In genomic region chr22:42075277-42075676, GRCh38 we compare ENCODE assay signal across 11 cellular contexts. TPM values are rescaled to one million over a fixed set of nuclear protein-coding genes. Genes with fewer than 3 reads are reported as not detected.
A peak's percentile ranks its signal among the peaks of the same experiment; 100 is the strongest.
DNase-seq lines count a peak whose midpoint lies in the region; TF ChIP-seq lines count a peak whose summit lies in the region.
"Had no signal": no experiment of that assay in that cellular context is flagged by ENCODE, and none has a peak within 500 bp of the region (broad histone marks: within the 10 kb centered on the region; RNA-seq: fewer than 3 reads in every experiment).

No MANE protein-coding gene starts in this region.

- no peaks in the 10 kb centered on the region for H3K9me3 Mint-ChIP-seq in CD8-positive, alpha-beta memory T cell
- H3K9me3 Mint-ChIP-seq in activated CD4-positive, alpha-beta memory T cell treated with anti-CD3 and anti-CD28 coated beads, Interleukin-2, amount 10 ng/mL, durations not matched to agents 7 days and 5 days = no peaks in the 10 kb centered on the region
- H3K9me3 Mint-ChIP-seq in glutamatergic neuron (ENCODE audit: unreplicated experiment) = peaks cover 8% of the 10 kb centered on the region

- no peak overlapping the region for H3K4me3 ChIP-seq in CD8-positive, alpha-beta memory T cell (ENCODE audit: low read length)
- peak overlapping the region; percentile 50 for H3K4me3 ChIP-seq in smooth muscle cell

- H3F3A ChIP-seq in smooth muscle cell (ENCODE audit: low read depth) = peaks cover 6% of the 10 kb centered on the region

- DNase-seq in CD8-positive, alpha-beta memory T cell = no peak
- DNase-seq in activated CD4-positive, alpha-beta memory T cell treated with anti-CD3 and anti-CD28 coated beads, Interleukin-2, amount 10 ng/mL, durations not matched to agents 7 days and 5 days = peak; percentile 14
- no peak for DNase-seq in glutamatergic neuron
- no peak for DNase-seq in smooth muscle cell (lab: John Stamatoyannopoulos, UW; ENCODE audit: unreplicated experiment)
- DNase-seq in NCI-H128 (lab: John Stamatoyannopoulos, UW; ENCODE audit: unreplicated experiment) = no peak
- DNase-seq in activated effector memory CD4-positive, alpha-beta T cell treated with Interleukin-2 at 50 U/mL for 16 hours = no peak
- DNase-seq in ureter (ENCODE audit: low spot score) = no peak
- DNase-seq: amniotic stem cell, hippocampal formation, NCI-H510A treated with DMSO at 0.1 percent for 48 hours had no signal

- H4K20me1 ChIP-seq in smooth muscle cell (ENCODE audit: low read depth) = no peaks in the 10 kb centered on the region

- no peaks in the 10 kb centered on the region for H3K27me3 ChIP-seq in CD8-positive, alpha-beta memory T cell (ENCODE audit: insufficient read depth, low read length, poor library complexity, severe bottlenecking)
- H3K27me3 ChIP-seq in smooth muscle cell (ENCODE audit: low read depth) = no peaks in the 10 kb centered on the region

- peaks cover 0 to 12% (median 0%) of the 10 kb centered on the region in 3 donors for H3K36me3 Mint-ChIP-seq in CD8-positive, alpha-beta memory T cell
- H3K36me3 Mint-ChIP-seq in activated CD4-positive, alpha-beta memory T cell treated with anti-CD3 and anti-CD28 coated beads, Interleukin-2, amount 10 ng/mL, durations not matched to agents 7 days and 5 days (ENCODE audit: low read depth) = peaks cover 11% of the 10 kb centered on the region
- H3K36me3 Mint-ChIP-seq in glutamatergic neuron (ENCODE audit: unreplicated experiment) = peaks cover 6% of the 10 kb centered on the region

- H3K27ac Mint-ChIP-seq in CD8-positive, alpha-beta memory T cell = peak overlapping the region in 7 of 8 donors; percentile 42 to 91 (median 57)
- H3K27ac Mint-ChIP-seq in activated CD4-positive, alpha-beta memory T cell treated with anti-CD3 and anti-CD28 coated beads, Interleukin-2, amount 10 ng/mL, durations not matched to agents 7 days and 5 days = peak overlapping the region; percentile 21
- H3K27ac Mint-ChIP-seq in glutamatergic neuron (ENCODE audit: unreplicated experiment) = no peak overlapping the region

- H3K4me2 ChIP-seq in smooth muscle cell = peak overlapping the region; percentile 84
- H3K4me2 ChIP-seq: KMS-11 had no signal

- peaks cover 29% of the 10 kb centered on the region for H3K4me1 ChIP-seq in CD8-positive, alpha-beta memory T cell (ENCODE audit: insufficient read depth, low read length)
- H3K4me1 ChIP-seq in smooth muscle cell (ENCODE audit: low read depth) = peaks cover 15% of the 10 kb centered on the region

- no peak overlapping the region for H2AFZ ChIP-seq in smooth muscle cell (ENCODE audit: low read depth)

- H3K4me1 Mint-ChIP-seq in CD8-positive, alpha-beta memory T cell = peaks cover 38 to 62% (median 40%) of the 10 kb centered on the region in 3 donors
- peaks cover 48% of the 10 kb centered on the region for H3K4me1 Mint-ChIP-seq in activated CD4-positive, alpha-beta memory T cell treated with anti-CD3 and anti-CD28 coated beads, Interleukin-2, amount 10 ng/mL, durations not matched to agents 7 days and 5 days
- H3K4me1 Mint-ChIP-seq in glutamatergic neuron (ENCODE audit: low read depth, unreplicated experiment) = peaks cover 15% of the 10 kb centered on the region

- 95% methylated on average over 3 of the region's 3 CpGs for WGBS in smooth muscle cell (ENCODE audit: low lambda C conversion rate)

- H3K36me3 ChIP-seq in CD8-positive, alpha-beta memory T cell (ENCODE audit: insufficient read depth, low read length) = no peaks in the 10 kb centered on the region
- H3K36me3 ChIP-seq in smooth muscle cell (ENCODE audit: low read depth) = no peaks in the 10 kb centered on the region

- no peak overlapping the region for H3K9ac ChIP-seq in smooth muscle cell (ENCODE audit: low read depth)
- H3K9ac ChIP-seq: KMS-11 had no signal

- H3K27me3 Mint-ChIP-seq in CD8-positive, alpha-beta memory T cell = no peaks in the 10 kb centered on the region
- H3K27me3 Mint-ChIP-seq in activated CD4-positive, alpha-beta memory T cell treated with anti-CD3 and anti-CD28 coated beads, Interleukin-2, amount 10 ng/mL, durations not matched to agents 7 days and 5 days = no peaks in the 10 kb centered on the region
- H3K27me3 Mint-ChIP-seq in glutamatergic neuron (ENCODE audit: unreplicated experiment) = peaks cover 11% of the 10 kb centered on the region

- no peak for TF ChIP-seq CTCF in glutamatergic neuron (IDR thresholded peaks at IDR 0.05; ENCODE audit: partially characterized antibody, unreplicated experiment)
- no peak for TF ChIP-seq CTCF in smooth muscle cell (IDR thresholded peaks at IDR 0.05; ENCODE audit: borderline replicate concordance, insufficient read depth, poor library complexity, severe bottlenecking)

- POLR2A ChIA-PET in CD8-positive, alpha-beta memory T cell (lab: Charles Lee) = no interaction called here
- POLR2A ChIA-PET in activated CD4-positive, alpha-beta memory T cell treated with anti-CD3 and anti-CD28 coated beads, Interleukin-2, amount 10 ng/mL, durations not matched to agents 7 days and 5 days (lab: Charles Lee) = interaction anchor here (0.6 to 2.1 kb wide), 5 partner anchors 15 to 590 kb away, joined by 3 to 22 read pairs (median 4); partner anchors contain the start of genes CENPM, NDUFA6 and WBP2NL

- H3K79me2 ChIP-seq in smooth muscle cell (ENCODE audit: low read depth) = no peaks in the 10 kb centered on the region

- H3K27ac ChIP-seq in CD8-positive, alpha-beta memory T cell (ENCODE audit: low read depth, low read length) = no peak overlapping the region
- peak overlapping the region; percentile 77 for H3K27ac ChIP-seq in smooth muscle cell (ENCODE audit: low read depth)
- H3K27ac ChIP-seq: KMS-11 had no signal

- H3K9me3 ChIP-seq in CD8-positive, alpha-beta memory T cell (ENCODE audit: low read length) = no peaks in the 10 kb centered on the region
- no peaks in the 10 kb centered on the region for H3K9me3 ChIP-seq in smooth muscle cell (replicated peaks; ENCODE audit: low read depth)

- CTCF ChIA-PET in CD8-positive, alpha-beta memory T cell (lab: Charles Lee) = interaction anchor here (0.8 to 1.6 kb wide), 2 partner anchors 15 to 363 kb away, joined by 3 to 10 read pairs; partner anchors contain the start of gene NDUFA6
- CTCF ChIA-PET in activated CD4-positive, alpha-beta memory T cell treated with anti-CD3 and anti-CD28 coated beads, Interleukin-2, amount 10 ng/mL, durations not matched to agents 7 days and 5 days (lab: Charles Lee) = interaction anchor here (1.0 kb wide), 1 partner anchor 15 kb away, joined by 6 read pairs; the partner anchor contains the start of gene NDUFA6

- peak overlapping the region; percentile 23 to 82 (median 41) for H3K4me3 Mint-ChIP-seq in CD8-positive, alpha-beta memory T cell
- H3K4me3 Mint-ChIP-seq in activated CD4-positive, alpha-beta memory T cell treated with anti-CD3 and anti-CD28 coated beads, Interleukin-2, amount 10 ng/mL, durations not matched to agents 7 days and 5 days = peak overlapping the region; percentile 31
- peak overlapping the region; percentile 49 for H3K4me3 Mint-ChIP-seq in glutamatergic neuron (ENCODE audit: unreplicated experiment)

RNA-seq across cellular contexts. Expression of gene PHETA2, which starts 1.2 kb away (rescaled TPM):
- 1 to 10 TPM; 3.1 TPM for total RNA-seq in CD8-positive, alpha-beta memory T cell
- polyA plus RNA-seq in CD8-positive, alpha-beta memory T cell = 0.67 TPM
- total RNA-seq in activated CD4-positive, alpha-beta memory T cell treated with anti-CD3 and anti-CD28 coated beads, Interleukin-2, amount 10 ng/mL, durations not matched to agents 7 days and 5 days = 1 to 10 TPM; 3.6 to 4.5 TPM
- total RNA-seq in glutamatergic neuron (ENCODE audit: unreplicated experiment) (0.88 TPM), smooth muscle cell (6.7 and 10.8 TPM in 2 replicates), ureter (7.8 TPM)
- polyA plus RNA-seq in smooth muscle cell = 12.1 and 15.9 TPM in 2 replicates

RNA-seq across cellular contexts. Expression of gene SMDT1, which starts 4.2 kb away (rescaled TPM):
- total RNA-seq in CD8-positive, alpha-beta memory T cell = 10 to 100 TPM; 67.9 to 74.5 TPM
- 160 TPM for polyA plus RNA-seq in CD8-positive, alpha-beta memory T cell
- total RNA-seq in activated CD4-positive, alpha-beta memory T cell treated with anti-CD3 and anti-CD28 coated beads, Interleukin-2, amount 10 ng/mL, durations not matched to agents 7 days and 5 days = 10 to 100 TPM; 92.7 to 98.1 TPM
- total RNA-seq in glutamatergic neuron (ENCODE audit: unreplicated experiment) (62.0 TPM), smooth muscle cell (4.4 and 6.5 TPM in 2 replicates), ureter (86.4 TPM)
- 57.9 and 78.0 TPM in 2 replicates for polyA plus RNA-seq in smooth muscle cell

RNA-seq across cellular contexts. Expression of gene NAGA, which starts 4.7 kb away (rescaled TPM):
- total RNA-seq in CD8-positive, alpha-beta memory T cell = 10 to 100 TPM; 20.3 to 21.2 TPM
- 19.0 TPM for polyA plus RNA-seq in CD8-positive, alpha-beta memory T cell
- 10 to 100 TPM; 33.7 to 35.0 TPM for total RNA-seq in activated CD4-positive, alpha-beta memory T cell treated with anti-CD3 and anti-CD28 coated beads, Interleukin-2, amount 10 ng/mL, durations not matched to agents 7 days and 5 days
- total RNA-seq in glutamatergic neuron (ENCODE audit: unreplicated experiment) (13.0 TPM), smooth muscle cell (33.8 and 35.0 TPM in 2 replicates), ureter (33.4 TPM)
- polyA plus RNA-seq in smooth muscle cell = 35.6 and 36.1 TPM in 2 replicates

RNA-seq across cellular contexts. Expression of gene NDUFA6, which starts 15.3 kb away (rescaled TPM):
- 100 to 1,000 TPM; 106 to 126 TPM for total RNA-seq in CD8-positive, alpha-beta memory T cell
- 140 TPM for polyA plus RNA-seq in CD8-positive, alpha-beta memory T cell
- 10 to 100 TPM; 94.8 to 97.1 TPM for total RNA-seq in activated CD4-positive, alpha-beta memory T cell treated with anti-CD3 and anti-CD28 coated beads, Interleukin-2, amount 10 ng/mL, durations not matched to agents 7 days and 5 days
- total RNA-seq in glutamatergic neuron (ENCODE audit: unreplicated experiment) (90.1 TPM), smooth muscle cell (103 and 114 TPM in 2 replicates), ureter (55.1 TPM)
- polyA plus RNA-seq in smooth muscle cell = 264 and 284 TPM in 2 replicates

RNA-seq across cellular contexts. Expression of gene CYP2D6, which starts 55.3 kb away (rescaled TPM):
- total RNA-seq in CD8-positive, alpha-beta memory T cell = 1 to 10 TPM; 1.8 to 2.2 TPM
- polyA plus RNA-seq in CD8-positive, alpha-beta memory T cell = 0.26 TPM
- total RNA-seq in activated CD4-positive, alpha-beta memory T cell treated with anti-CD3 and anti-CD28 coated beads, Interleukin-2, amount 10 ng/mL, durations not matched to agents 7 days and 5 days = 1 to 10 TPM; 1.9 to 2.4 TPM
- 15.9 TPM for total RNA-seq in glutamatergic neuron (ENCODE audit: unreplicated experiment)
- total RNA-seq in smooth muscle cell = 0.63 and 0.99 TPM in 2 replicates
- 0.41 and 0.70 TPM in 2 replicates for polyA plus RNA-seq in smooth muscle cell
- total RNA-seq in ureter = 2.0 TPM
